11 cellular contexts compared by ENCODE assay signal in the genomic region with DNA sequence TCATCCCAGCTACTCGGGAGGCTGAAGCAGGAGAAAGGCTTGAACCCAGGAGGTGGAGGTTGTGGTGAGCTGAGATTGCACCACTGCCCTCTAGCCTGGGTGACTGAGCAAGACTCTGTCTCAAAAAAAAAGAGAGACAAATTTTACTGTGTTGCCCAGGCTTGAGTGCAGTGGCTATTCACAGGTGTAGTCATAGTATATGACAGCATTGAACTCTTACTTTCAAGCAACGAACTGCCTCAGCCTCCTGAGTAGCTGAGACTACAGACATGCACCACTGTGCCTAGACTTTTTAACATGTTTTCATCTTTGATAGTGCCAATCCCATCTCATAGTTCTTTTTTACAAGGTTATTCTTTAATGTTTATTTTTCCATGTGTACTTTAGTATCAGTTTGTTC.
"Had no signal": no experiment of that assay in that cellular context is flagged by ENCODE, and none has a peak within 500 bp of the region (broad histone marks: within the 10 kb centered on the region; RNA-seq: fewer than 3 reads in every experiment).

No MANE protein-coding gene starts in this region.

- H3K4me3 ChIP-seq: heart left ventricle, testis had no signal

- H3K9me3 ChIP-seq: testis had no signal

- ATAC-seq: heart left ventricle had no signal

- H3K4me1 ChIP-seq: testis had no signal

- H3K27me3 Mint-ChIP-seq: activated naive CD8-positive, alpha-beta T cell treated with anti-CD3 and anti-CD28 coated beads, Interleukin-2, amount 10 ng/mL, durations not matched to agents 7 days and 5 days; stimulated activated naive CD8-positive, alpha-beta T cell treated with anti-CD3 and anti-CD28 coated beads, Interleukin-15, Interleukin-2, amounts not matched to agents 100 ng/mL and 50 ng/mL, for 24 hours had no signal

- H3K4me1 Mint-ChIP-seq: nephron progenitor cell had no signal

- H3K27ac Mint-ChIP-seq: activated naive CD8-positive, alpha-beta T cell treated with anti-CD3 and anti-CD28 coated beads, Interleukin-2, amount 10 ng/mL, durations not matched to agents 7 days and 5 days; nephron progenitor cell; stimulated activated naive CD8-positive, alpha-beta T cell treated with anti-CD3 and anti-CD28 coated beads, Interleukin-15, Interleukin-2, amounts not matched to agents 100 ng/mL and 50 ng/mL, for 24 hours; T-helper 2 cell treated with Interferon-gamma antibody and Interleukin-4, amounts not matched to agents 5 μg/mL and 100 μg/mL, for 36 hours had no signal

- H3K4me3 Mint-ChIP-seq: activated naive CD8-positive, alpha-beta T cell treated with anti-CD3 and anti-CD28 coated beads, Interleukin-2, amount 10 ng/mL, durations not matched to agents 7 days and 5 days; nephron progenitor cell; stimulated activated naive CD8-positive, alpha-beta T cell treated with anti-CD3 and anti-CD28 coated beads, Interleukin-15, Interleukin-2, amounts not matched to agents 100 ng/mL and 50 ng/mL, for 24 hours; T-helper 2 cell treated with Interferon-gamma antibody and Interleukin-4, amounts not matched to agents 5 μg/mL and 100 μg/mL, for 36 hours had no signal

- H3K27ac ChIP-seq: heart left ventricle, testis had no signal

- DNase-seq: activated CD4-positive, alpha-beta T cell treated with anti-CD3 and anti-CD28 coated beads for 4 hours; activated naive CD8-positive, alpha-beta T cell treated with anti-CD3 and anti-CD28 coated beads, Interleukin-2, amount 10 ng/mL, durations not matched to agents 7 days and 5 days; aorta; foreskin melanocyte; heart left ventricle; mesenchymal stem cell; nephron progenitor cell; stimulated activated CD4-positive, alpha-beta T cell treated with anti-CD3 and anti-CD28 coated beads, Interleukin-2, amount 100 ng/mL, for 48 hours; testis had no signal

- H3K27me3 ChIP-seq: heart left ventricle, testis had no signal
